ENCODE assay signal across 8 cellular contexts in genomic region chr12:44874981-44875416, GRCh38. TPM values are rescaled to one million over a fixed set of nuclear protein-coding genes. Genes with fewer than 3 reads are reported as not detected.
A peak's percentile ranks its signal among the peaks of the same experiment; 100 is the strongest.
DNase-seq lines count a peak whose midpoint lies in the region; ATAC-seq and TF ChIP-seq lines count a peak whose summit lies in the region.

No MANE protein-coding gene starts in this region.

- H2BK120ac ChIP-seq in IMR-90 (ENCODE audit: low read depth, low read length), result no peak overlapping the region

- H3K4ac ChIP-seq in IMR-90 (ENCODE audit: low read depth, low read length), result no peak overlapping the region

- dilution Hi-C loops in IMR-90 (cut with HindIII; ENCODE audit: low sequenced_read_pairs, unreplicated experiment), result no loop called here

- no peak overlapping the region for H4K8ac ChIP-seq in IMR-90 (ENCODE audit: low read depth in 2 of 2, low read length in 2 of 2)

- BruUV-seq in IMR-90 (replicated peaks; lab: Mats Ljungman, UMichigan), result no TSS peak

- peaks cover 47% of the 10 kb centered on the region for H3K36me3 Mint-ChIP-seq in CD8-positive, alpha-beta T cell

- no peak overlapping the region for H2AK5ac ChIP-seq in IMR-90 (ENCODE audit: low read depth, low read length)

- peak overlapping the region; percentile 98 for H3K4me3 Mint-ChIP-seq in CD8-positive, alpha-beta T cell

- H3K9me1 ChIP-seq in IMR-90 (ENCODE audit: insufficient read depth, low read length), result no peaks in the 10 kb centered on the region

- no peak overlapping the region for H2AK9ac ChIP-seq in IMR-90 (replicated peaks; ENCODE audit: low read depth, low read length, poor library complexity)

- ATAC-seq in CD8-positive, alpha-beta T cell, result no peak
- ATAC-seq in IMR-90 (ENCODE audit: low read depth) (no peak), HG02759 (IDR thresholded peaks at IDR 0.05; ENCODE audit: unreplicated experiment) (no peak), HG02870 (IDR thresholded peaks at IDR 0.05; ENCODE audit: unreplicated experiment) (no peak)

- TF ChIP-seq POLR2A in IMR-90 (IDR thresholded peaks at IDR 0.05; ENCODE audit: low read depth, low read length), result no peak

- H3K4me3 ChIP-seq in CD8-positive, alpha-beta T cell (ENCODE audit: low read depth, low read length), result peak overlapping the region; percentile 69
- H3K4me3 ChIP-seq in IMR-90 (ENCODE audit: insufficient read depth, low read depth, low read length), result no peak overlapping the region; the same call in 1 of the 2 replicates

- in situ Hi-C loops in IMR-90 (cut with MboI; ENCODE audit: low sequenced_read_pairs), result no loop called here

- H3K18ac ChIP-seq in IMR-90 (ENCODE audit: low read depth, low read length), result no peak overlapping the region

- no peaks in the 10 kb centered on the region for H3K27me3 ChIP-seq in CD8-positive, alpha-beta T cell (ENCODE audit: insufficient read depth, low read length)
- H3K27me3 ChIP-seq in IMR-90 (ENCODE audit: control insufficient read depth, insufficient read depth, low read length), result peaks cover 22% of the 10 kb centered on the region

- H2BK20ac ChIP-seq in IMR-90 (ENCODE audit: low read depth, low read length), result no peak overlapping the region

- CTCF ChIA-PET in CD8-positive, alpha-beta T cell (lab: Charles Lee), result interaction anchor here (0.6 to 10.1 kb wide), 22 partner anchors 14 to 329 kb away, joined by 3 to 151 read pairs (median 8); no protein-coding TSS in a partner anchor
- CTCF ChIA-PET in IMR-90 (lab: Yijun Ruan, JAX), result no interaction called here

- no peaks in the 10 kb centered on the region for H4K20me1 ChIP-seq in IMR-90 (ENCODE audit: insufficient read depth, low read length)

- no peak overlapping the region for H2BK15ac ChIP-seq in IMR-90 (ENCODE audit: low read depth, low read length)

- H3K4me1 Mint-ChIP-seq in CD8-positive, alpha-beta T cell (ENCODE audit: low read depth), result peaks cover 37% of the 10 kb centered on the region

- no peak for TF ChIP-seq CTCF in CD8-positive, alpha-beta T cell (IDR thresholded peaks at IDR 0.05)
- no peak for TF ChIP-seq CTCF in IMR-90 (conservative IDR thresholded peaks at IDR 0.05; ENCODE audit: low read depth, low read length)

- H3K27me3 Mint-ChIP-seq in CD8-positive, alpha-beta T cell (ENCODE audit: low read depth), result peaks cover 2% of the 10 kb centered on the region

- POLR2A ChIA-PET in CD8-positive, alpha-beta T cell (lab: Charles Lee), result interaction anchor here (0.6 to 4.9 kb wide), 16 partner anchors 11 to 100 kb away, joined by 3 to 41 read pairs (median 5); no protein-coding TSS in a partner anchor
- POLR2A ChIA-PET in IMR-90 (lab: Charles Lee; ENCODE audit: unreplicated experiment), result no interaction called here

- no peak overlapping the region for H4K5ac ChIP-seq in IMR-90 (ENCODE audit: low read depth, low read length)

- no peak overlapping the region for H4K91ac ChIP-seq in IMR-90 (ENCODE audit: insufficient read depth, low read depth, low read length)

- H3K9ac ChIP-seq in IMR-90 (ENCODE audit: low read depth, low read length), result no peak overlapping the region

- no peaks in the 10 kb centered on the region for H3K79me1 ChIP-seq in IMR-90 (ENCODE audit: low read depth in 1 of 2, low read length in 2 of 2)

- H3K23ac ChIP-seq in IMR-90 (ENCODE audit: low read depth, low read length), result no peak overlapping the region

- H3K4me1 ChIP-seq in CD8-positive, alpha-beta T cell (ENCODE audit: insufficient read depth, low read length), result peaks cover 14% of the 10 kb centered on the region
- no peaks in the 10 kb centered on the region; the same call in 1 of the 2 replicates for H3K4me1 ChIP-seq in IMR-90 (ENCODE audit: control insufficient read depth, insufficient read depth, low read length)

- peak in 5 of 7 experiments; percentile 14 to 69 (median 38) for DNase-seq in CD8-positive, alpha-beta T cell
- DNase-seq in IMR-90 (no peak), islet precursor cell (peak; percentile 67), NAMALWA (ENCODE audit: low spot score) (no peak)
- peak; percentile 69 for DNase-seq in activated effector memory CD4-positive, alpha-beta T cell treated with anti-CD3 and anti-CD28 coated beads, Interleukin-2, amount 50 U/mL, for 16 hours
- DNase-seq in stimulated activated naive CD4-positive, alpha-beta T cell (lab: John Stamatoyannopoulos, UW), result peak in 4 of 6 experiments; percentile 10 to 40 (median 24)

- peak overlapping the region; percentile 92 for H3K27ac Mint-ChIP-seq in CD8-positive, alpha-beta T cell

- intact Hi-C loops in CD8-positive, alpha-beta T cell (cut with DNase I, micrococcal nuclease), result loop anchor here in 1 of 2 experiments (1.0 to 5.0 kb wide), 3 partner anchors 27 to 63 kb away; no protein-coding TSS in a partner anchor
- intact Hi-C loops in IMR-90 (cut with micrococcal nuclease), result no loop called here

- peak overlapping the region; percentile 59 for H3K27ac ChIP-seq in CD8-positive, alpha-beta T cell (ENCODE audit: low read depth, low read length)
- no peak overlapping the region for H3K27ac ChIP-seq in IMR-90 (ENCODE audit: insufficient read depth, low read length)

- peaks cover 21% of the 10 kb centered on the region for H3K9me3 Mint-ChIP-seq in CD8-positive, alpha-beta T cell

- TF ChIP-seq RAD21 in IMR-90 (IDR thresholded peaks at IDR 0.05; ENCODE audit: low read length), result no peak

- H3K4me2 ChIP-seq in IMR-90 (ENCODE audit: low read depth, low read length), result peak overlapping the region; percentile 80; the same call in 1 of the 2 replicates

- peak overlapping the region; percentile 9 for H2AFZ ChIP-seq in IMR-90 (replicated peaks; ENCODE audit: low read length, poor library complexity)

- no peaks in the 10 kb centered on the region for H3K9me3 ChIP-seq in CD8-positive, alpha-beta T cell (ENCODE audit: low read length)
- no peaks in the 10 kb centered on the region for H3K9me3 ChIP-seq in IMR-90 (ENCODE audit: control insufficient read depth, insufficient read depth, low read length)

- no peak overlapping the region for H2BK5ac ChIP-seq in IMR-90 (ENCODE audit: low read depth, low read length, poor library complexity, severe bottlenecking)

- no peak overlapping the region for H3K56ac ChIP-seq in IMR-90 (ENCODE audit: extremely low read depth, insufficient read depth, low read length)

- WGBS in IMR-90 (ENCODE audit: extremely low coverage in 2 of 2, insufficient read length in 1 of 2), 2 experiments, result no CpG with 5 or more reads among the region's 12 CpGs

- H3K14ac ChIP-seq in IMR-90 (replicated peaks; ENCODE audit: low read depth, low read length), result no peak overlapping the region

- no peaks in the 10 kb centered on the region for H3K36me3 ChIP-seq in CD8-positive, alpha-beta T cell (ENCODE audit: insufficient read depth, low read length)
- no peaks in the 10 kb centered on the region for H3K36me3 ChIP-seq in IMR-90 (ENCODE audit: control insufficient read depth, insufficient read depth, low read length)

TF ChIP-seq in IMR-90, 13 proteins besides CTCF, POLR2A, EP300 and RAD21:
- no peak for TF ChIP-seq BHLHE40 (IDR thresholded peaks at IDR 0.05; ENCODE audit: low read depth, low read length)
- TF ChIP-seq MXI1 (IDR thresholded peaks at IDR 0.05; ENCODE audit: borderline replicate concordance, low read depth, low read length), result no peak
- TF ChIP-seq CHD1 (IDR thresholded peaks at IDR 0.05; ENCODE audit: low read depth, low read length), result no peak
- no peak for TF ChIP-seq RFX5 (IDR thresholded peaks at IDR 0.05; ENCODE audit: low read depth, low read length)
- TF ChIP-seq MAFK (IDR thresholded peaks at IDR 0.05; ENCODE audit: low read depth, low read length), result no peak
- TF ChIP-seq CEBPB (IDR thresholded peaks at IDR 0.05; ENCODE audit: low read depth, low read length), result no peak
- no peak for TF ChIP-seq RCOR1 (IDR thresholded peaks at IDR 0.05; ENCODE audit: insufficient replicate concordance, low read length)
- TF ChIP-seq, protein P1, sequence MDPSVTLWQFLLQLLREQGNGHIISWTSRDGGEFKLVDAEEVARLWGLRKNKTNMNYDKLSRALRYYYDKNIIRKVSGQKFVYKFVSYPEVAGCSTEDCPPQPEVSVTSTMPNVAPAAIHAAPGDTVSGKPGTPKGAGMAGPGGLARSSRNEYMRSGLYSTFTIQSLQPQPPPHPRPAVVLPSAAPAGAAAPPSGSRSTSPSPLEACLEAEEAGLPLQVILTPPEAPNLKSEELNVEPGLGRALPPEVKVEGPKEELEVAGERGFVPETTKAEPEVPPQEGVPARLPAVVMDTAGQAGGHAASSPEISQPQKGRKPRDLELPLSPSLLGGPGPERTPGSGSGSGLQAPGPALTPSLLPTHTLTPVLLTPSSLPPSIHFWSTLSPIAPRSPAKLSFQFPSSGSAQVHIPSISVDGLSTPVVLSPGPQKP (IDR thresholded peaks at IDR 0.05; ENCODE audit: borderline replicate concordance, low read depth, low read length), result no peak
- TF ChIP-seq FOS (IDR thresholded peaks at IDR 0.05; ENCODE audit: low read depth, low read length), result no peak
- no peak for TF ChIP-seq SMC3 (IDR thresholded peaks at IDR 0.05; ENCODE audit: low read depth, low read length)
- TF ChIP-seq, protein P2, sequence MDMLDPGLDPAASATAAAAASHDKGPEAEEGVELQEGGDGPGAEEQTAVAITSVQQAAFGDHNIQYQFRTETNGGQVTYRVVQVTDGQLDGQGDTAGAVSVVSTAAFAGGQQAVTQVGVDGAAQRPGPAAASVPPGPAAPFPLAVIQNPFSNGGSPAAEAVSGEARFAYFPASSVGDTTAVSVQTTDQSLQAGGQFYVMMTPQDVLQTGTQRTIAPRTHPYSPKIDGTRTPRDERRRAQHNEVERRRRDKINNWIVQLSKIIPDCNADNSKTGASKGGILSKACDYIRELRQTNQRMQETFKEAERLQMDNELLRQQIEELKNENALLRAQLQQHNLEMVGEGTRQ (IDR thresholded peaks at IDR 0.05; ENCODE audit: low read depth, low read length), result no peak
- TF ChIP-seq NFE2L2 (IDR thresholded peaks at IDR 0.05; ENCODE audit: low read depth, low read length), result no peak
- no peak for TF ChIP-seq MAZ (IDR thresholded peaks at IDR 0.05; ENCODE audit: borderline replicate concordance, low read depth, low read length)

RNA-seq across cellular contexts. Expression of gene NELL2, which starts 1.1 kb away (rescaled TPM):
- 100 to 1,000 TPM; 384 to 390 TPM for total RNA-seq in CD8-positive, alpha-beta T cell
- total RNA-seq in IMR-90 (2012; rRNA removed), result 0.18 and 0.28 TPM in 2 replicates
- polyA plus RNA-seq in IMR-90 (2012; rRNA removed), result 0.17 and 0.26 TPM in 2 replicates
- not detected in 2 replicates for polyA plus RNA-seq in IMR-90 (2012; cell fraction: cytosol; rRNA removed)
- polyA plus RNA-seq in IMR-90 (2012; cell fraction: nucleus; rRNA removed; ENCODE audit: low replicate concordance), result 0.06 TPM in 1 of 2 replicates, not detected in the other

Comparison
In these comparisons a context has a peak if more than half of its experiments do, and no peak if none do; other contexts are left out.
1. DNase-seq: peak in CD8-positive, alpha-beta T cell (5 of 7), activated effector memory CD4-positive, alpha-beta T cell treated with anti-CD3 and anti-CD28 coated beads, Interleukin-2, amount 50 U/mL, for 16 hours (single experiment), islet precursor cell (single experiment) and stimulated activated naive CD4-positive, alpha-beta T cell (4 of 6); none in IMR-90 (single experiment) and NAMALWA (single experiment).
2. RNA of gene NELL2, which starts 1.1 kb away (total RNA-seq): 384 to 390 TPM in CD8-positive, alpha-beta T cell; 0.18 to 0.28 TPM in IMR-90; every median in the first group is over 100 times any median in the second.